ENCODE assay signal across 13 cellular contexts in genomic region chr20:31923388-31924271, GRCh38. TPM values are rescaled to one million over a fixed set of nuclear protein-coding genes. Genes with fewer than 3 reads are reported as not detected.
A peak's percentile ranks its signal among the peaks of the same experiment; 100 is the strongest.
DNase-seq lines count a peak whose midpoint lies in the region; ATAC-seq, FAIRE-seq and TF ChIP-seq lines count a peak whose summit lies in the region.
"Had no signal": no experiment of that assay in that cellular context is flagged by ENCODE, and none has a peak within 500 bp of the region (broad histone marks: within the 10 kb centered on the region; RNA-seq: fewer than 3 reads in every experiment).

No MANE protein-coding gene starts in this region.

- H3K9me3 Mint-ChIP-seq in memory B cell: no peaks in the 10 kb centered on the region

- H3K4me1 ChIP-seq in pancreas: no peaks in the 10 kb centered on the region

- intact Hi-C loops in pancreas (cut with DNase I): no loop called here

- H3K4me1 Mint-ChIP-seq in memory B cell: peaks cover 11% of the 10 kb centered on the region

- no peaks in the 10 kb centered on the region for H3K36me3 ChIP-seq in pancreas

- H3K4me3 Mint-ChIP-seq in memory B cell: no peak overlapping the region

- no peak overlapping the region for H3K27ac Mint-ChIP-seq in memory B cell

- DNase-seq in memory B cell (ENCODE audit: low spot score in 2 of 2) (peak in 1 of 2 donors; percentile 16), glomerular visceral epithelial cell (ENCODE audit: extremely low spot score) (no peak), amygdala (lab: John Stamatoyannopoulos, UW) (no peak), pancreas (no peak)
- DNase-seq: KG1 had no signal

- no peaks in the 10 kb centered on the region for H3K27me3 ChIP-seq in pancreas

- 58 to 71% methylated on average over 11 to 13 of the region's 13 CpGs for WGBS in pancreas, 2 donors

- peaks cover 17% of the 10 kb centered on the region for H3K27me3 Mint-ChIP-seq in memory B cell

- no peaks in the 10 kb centered on the region for H3K36me3 Mint-ChIP-seq in memory B cell

- TF ChIP-seq CTCF in pancreas (IDR thresholded peaks at IDR 0.05): no peak

- ATAC-seq in GM18511 (IDR thresholded peaks at IDR 0.05; ENCODE audit: unreplicated experiment) (peak; percentile 69), GM21529 (IDR thresholded peaks at IDR 0.05; ENCODE audit: unreplicated experiment) (peak; percentile 85), HG03565 (IDR thresholded peaks at IDR 0.05; ENCODE audit: unreplicated experiment) (peak; percentile 62), memory B cell (ENCODE audit: low read depth) (peak; percentile 83), HG03469 (IDR thresholded peaks at IDR 0.05; ENCODE audit: unreplicated experiment) (no peak), pancreas (no peak)
- ATAC-seq: HCT116 had no signal

- FAIRE-seq in pancreas (lab: Jason Lieb, UNC): no peak
- FAIRE-seq: islet of Langerhans had no signal

- H3K27ac ChIP-seq in pancreas: no peak overlapping the region

- H3K9me3 ChIP-seq in pancreas: no peaks in the 10 kb centered on the region

- no peak overlapping the region for H3K4me3 ChIP-seq in pancreas

RNA-seq across cellular contexts. Expression of gene PDRG1, which starts 28.2 kb away (rescaled TPM):
- total RNA-seq in pancreas: 1 to 10 TPM; 3.6 to 6.9 (median 5.2) TPM
- 10 to 100 TPM in 1 of 2 donors, 1 to 10 TPM in 1; 6.9 to 12.0 TPM for polyA plus RNA-seq in pancreas

RNA-seq across cellular contexts. Expression of gene XKR7, which starts 44.3 kb away (rescaled TPM):
- total RNA-seq in pancreas: under 1 TPM; 0.05 to 0.46 (median 0.20) TPM
- polyA plus RNA-seq in pancreas: 1 to 10 TPM in 1 of 2 donors, under 1 TPM in 1; 0.42 to 1.2 TPM
- total RNA-seq: omental fat pad had no signal

RNA-seq across cellular contexts. Expression of gene TTLL9, which starts 53.2 kb away (rescaled TPM):
- total RNA-seq in pancreas: under 1 TPM in 5 of 6 donors, not detected in 1; 0.14 to 0.41 (median 0.29) TPM
- polyA plus RNA-seq in pancreas: 1 to 10 TPM in 1 of 2 donors, under 1 TPM in 1; 0.68 to 1.4 TPM
- total RNA-seq: epithelial cell of proximal tubule had no signal

RNA-seq across cellular contexts. Expression of gene DUSP15, which starts 53.3 kb away (rescaled TPM):
- total RNA-seq in pancreas: 1 to 10 TPM in 3 of 6 donors, under 1 TPM in 3; 0.35 to 1.6 (median 1.1) TPM
- polyA plus RNA-seq in pancreas: 1 to 10 TPM; 2.5 to 4.3 TPM
- total RNA-seq: epithelial cell of proximal tubule had no signal

Comparison
In these comparisons a context has a peak if more than half of its experiments do, and no peak if none do; other contexts are left out.
1. ATAC-seq: peak in GM18511 (single experiment), GM21529 (single experiment), HG03565 (single experiment) and memory B cell (single experiment); none in HG03469 (single experiment) and pancreas (0 of 4).